In genomic region chr2:29848566-29849310, GRCh38 we compare ENCODE assay signal across 21 cellular contexts.
"Had no signal": no experiment of that assay in that cellular context is flagged by ENCODE, and none has a peak within 500 bp of the region (broad histone marks: within the 10 kb centered on the region; RNA-seq: fewer than 3 reads in every experiment).

No MANE protein-coding gene starts in this region.

- H3K9me3 ChIP-seq: esophagus squamous epithelium, psoas muscle, testis, upper lobe of right lung, vagina had no signal

- H3K4me3 ChIP-seq: esophagus squamous epithelium, heart right ventricle, psoas muscle, testis, tibial nerve, upper lobe of right lung, vagina had no signal

- H3K27me3 Mint-ChIP-seq: dendritic cell treated with granulocyte-macrophage colony-stimulating factor and Interleukin-4, amounts not matched to agents 40 ng/mL and 50 ng/mL, for 4 days had no signal

- H3K9me3 Mint-ChIP-seq: dendritic cell treated with granulocyte-macrophage colony-stimulating factor and Interleukin-4, amounts not matched to agents 40 ng/mL and 50 ng/mL, for 4 days had no signal

- H3K27me3 ChIP-seq: testis, tibial nerve, upper lobe of right lung, vagina had no signal

- H3K4me3 Mint-ChIP-seq: dendritic cell treated with granulocyte-macrophage colony-stimulating factor and Interleukin-4, amounts not matched to agents 40 ng/mL and 50 ng/mL, for 4 days; effector memory CD8-positive, alpha-beta T cell; nephron; stimulated activated naive B cell treated with anti-CD40 and anti-IgM and Interleukin-4, amounts not matched to agents 10 μg/mL and 1 μg/mL and 100 μg/mL, for 72 hours; stimulated activated naive CD8-positive, alpha-beta T cell treated with anti-CD3 and anti-CD28 coated beads, Interleukin-15, amount 100 ng/mL, for 72 hours had no signal

- H3K27ac ChIP-seq: epithelial cell of prostate, esophagus squamous epithelium, heart right ventricle, psoas muscle, testis, tibial nerve, upper lobe of right lung, vagina had no signal

- H3K4me1 Mint-ChIP-seq: naive B cell; stimulated activated naive B cell treated with anti-CD40 and anti-IgM and Interleukin-4, amounts not matched to agents 10 μg/mL and 1 μg/mL and 100 μg/mL, for 72 hours; stimulated activated naive CD8-positive, alpha-beta T cell treated with anti-CD3 and anti-CD28 coated beads, Interleukin-15, amount 100 ng/mL, for 72 hours had no signal

- H3K36me3 ChIP-seq: esophagus squamous epithelium, heart right ventricle, tibial nerve, upper lobe of right lung, vagina had no signal

- H3K36me3 Mint-ChIP-seq: stimulated activated naive B cell treated with anti-CD40 and anti-IgM and Interleukin-4, amounts not matched to agents 10 μg/mL and 1 μg/mL and 100 μg/mL, for 72 hours had no signal

- H3K27ac Mint-ChIP-seq: dendritic cell treated with granulocyte-macrophage colony-stimulating factor and Interleukin-4, amounts not matched to agents 40 ng/mL and 50 ng/mL, for 4 days; effector memory CD8-positive, alpha-beta T cell; naive B cell; nephron; stimulated activated naive B cell treated with anti-CD40 and anti-IgM and Interleukin-4, amounts not matched to agents 10 μg/mL and 1 μg/mL and 100 μg/mL, for 72 hours had no signal

- FAIRE-seq: islet of Langerhans had no signal

- DNase-seq: effector memory CD8-positive, alpha-beta T cell; esophagus squamous epithelium; foreskin fibroblast; heart right ventricle; hypothalamus; kidney glomerular epithelial cell; mesendoderm; naive B cell; psoas muscle; stimulated activated CD4-positive, alpha-beta T cell treated with anti-CD3 and anti-CD28 coated beads, Interleukin-2, amount 100 ng/mL, for 24 hours; stimulated activated CD4-positive, alpha-beta T cell treated with anti-CD3 and anti-CD28 coated beads, Interleukin-4, amount 100 ng/mL, for 4 hours; stimulated activated naive B cell treated with anti-CD40 and anti-IgM and Interleukin-4, amounts not matched to agents 10 μg/mL and 1 μg/mL and 100 μg/mL, for 72 hours; stimulated activated naive CD8-positive, alpha-beta T cell treated with anti-CD3 and anti-CD28 coated beads, Interleukin-15, amount 100 ng/mL, for 72 hours; testis; upper lobe of right lung had no signal

- H3K4me1 ChIP-seq: esophagus squamous epithelium, heart right ventricle, psoas muscle, testis, tibial nerve, upper lobe of right lung, vagina had no signal
